ENCODE assay signal across 2 cellular contexts in the genomic region with DNA sequence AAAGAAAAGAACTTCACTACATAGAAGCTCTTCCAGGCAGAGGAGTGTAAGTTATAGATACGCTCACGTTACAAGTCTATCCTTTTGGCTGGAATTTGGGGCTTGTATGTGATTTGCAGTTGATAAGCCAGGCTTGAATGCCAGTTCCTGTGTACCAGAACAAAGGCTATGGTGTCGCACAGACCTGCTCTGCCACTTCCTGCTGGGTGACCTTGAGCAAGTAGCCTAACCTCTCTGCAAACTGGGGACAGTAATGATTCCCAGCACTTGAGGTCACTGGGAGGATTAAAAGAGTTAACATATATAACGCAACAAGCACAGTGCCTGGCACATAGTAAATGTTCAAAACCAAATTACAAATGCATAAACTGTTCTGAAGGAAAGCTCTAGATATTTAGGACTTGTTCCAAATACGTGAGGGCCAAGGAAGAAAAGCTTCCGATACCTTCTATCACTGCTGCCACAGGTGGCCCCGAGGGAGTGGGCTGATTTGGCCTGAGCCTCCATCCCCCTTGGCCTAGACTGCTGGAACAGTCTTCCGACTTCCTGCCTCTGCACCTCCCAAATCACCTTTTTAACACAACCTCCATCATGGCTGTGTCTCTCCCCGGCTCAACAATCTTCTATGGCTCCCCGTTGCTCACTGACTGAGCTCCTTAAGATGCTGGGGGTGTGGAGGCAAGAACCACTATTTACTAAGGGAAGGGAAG.
TF ChIP-seq lines count a peak whose summit lies in the region.

No MANE protein-coding gene starts in this region.

TF ChIP-seq in H1, 55 proteins besides CTCF, POLR2A, EP300 and RAD21:
- TF ChIP-seq KDM1A (IDR thresholded peaks at IDR 0.05; ENCODE audit: borderline replicate concordance, low read length) (0 out of 2 replicates have a peak, but pooled peaks have one; percentile 19), PHF8 (conservative IDR thresholded peaks at IDR 0.05; ENCODE audit: low read depth, low read length) (no peak)

TF ChIP-seq in GM12891, 5 proteins besides CTCF, POLR2A, EP300 and RAD21:
- no peak for TF ChIP-seq TAF1 (IDR thresholded peaks at IDR 0.05; ENCODE audit: low read depth, low read length)
- no peak for TF ChIP-seq PAX5 (IDR thresholded peaks at IDR 0.05; ENCODE audit: insufficient read depth, low read length, severe bottlenecking)
- no peak for TF ChIP-seq POU2F2 (IDR thresholded peaks at IDR 0.05; ENCODE audit: low read depth, low read length)
- no peak for TF ChIP-seq POLR2AphosphoS5 (IDR thresholded peaks at IDR 0.05; ENCODE audit: low read depth, low read length)
- no peak for TF ChIP-seq SPI1 (IDR thresholded peaks at IDR 0.05; ENCODE audit: low read depth, low read length)
